Comparison of ENCODE assay signal across 2 cellular contexts in genomic region chr2:36655456-36655855, GRCh38.
TF ChIP-seq lines count a peak whose summit lies in the region.

No MANE protein-coding gene starts in this region.

TF ChIP-seq in IMR-90, 13 proteins besides CTCF, POLR2A, EP300 and RAD21:
- no peak for TF ChIP-seq ELK1 (IDR thresholded peaks at IDR 0.05; ENCODE audit: borderline replicate concordance, low read depth, low read length)
- TF ChIP-seq RFX5 (IDR thresholded peaks at IDR 0.05; ENCODE audit: low read depth, low read length), result no peak
- TF ChIP-seq USF2 (IDR thresholded peaks at IDR 0.05; ENCODE audit: low read depth, low read length), result no peak
- TF ChIP-seq CEBPB (IDR thresholded peaks at IDR 0.05; ENCODE audit: low read depth, low read length), result no peak
- TF ChIP-seq NFE2L2 (IDR thresholded peaks at IDR 0.05; ENCODE audit: low read depth, low read length), result no peak

TF ChIP-seq in endothelial cell of umbilical vein, 7 proteins besides CTCF, POLR2A, EP300 and RAD21:
- TF ChIP-seq JUN (IDR thresholded peaks at IDR 0.05; ENCODE audit: borderline replicate concordance, insufficient read depth, insufficient read length, low read depth) (peak; percentile 73), MAX (IDR thresholded peaks at IDR 0.05; ENCODE audit: insufficient read depth, insufficient read length) (no peak), FOS (IDR thresholded peaks at IDR 0.05; ENCODE audit: borderline replicate concordance, insufficient read depth, low read length) (peak; percentile 62), MYC (IDR thresholded peaks at IDR 0.05; ENCODE audit: low read depth, low read length) (no peak), EZH2 (IDR thresholded peaks at IDR 0.05; ENCODE audit: borderline replicate concordance, low read depth, low read length, severe bottlenecking) (no peak), POLR2AphosphoS5 (IDR thresholded peaks at IDR 0.05; ENCODE audit: insufficient read depth, low read depth, low read length) (peak; percentile 49), GATA2 (IDR thresholded peaks at IDR 0.05; ENCODE audit: insufficient read depth, insufficient read length, low read depth, low read length) (no peak)
